Comparison of ENCODE assay signal across 2 cellular contexts in the genomic region with DNA sequence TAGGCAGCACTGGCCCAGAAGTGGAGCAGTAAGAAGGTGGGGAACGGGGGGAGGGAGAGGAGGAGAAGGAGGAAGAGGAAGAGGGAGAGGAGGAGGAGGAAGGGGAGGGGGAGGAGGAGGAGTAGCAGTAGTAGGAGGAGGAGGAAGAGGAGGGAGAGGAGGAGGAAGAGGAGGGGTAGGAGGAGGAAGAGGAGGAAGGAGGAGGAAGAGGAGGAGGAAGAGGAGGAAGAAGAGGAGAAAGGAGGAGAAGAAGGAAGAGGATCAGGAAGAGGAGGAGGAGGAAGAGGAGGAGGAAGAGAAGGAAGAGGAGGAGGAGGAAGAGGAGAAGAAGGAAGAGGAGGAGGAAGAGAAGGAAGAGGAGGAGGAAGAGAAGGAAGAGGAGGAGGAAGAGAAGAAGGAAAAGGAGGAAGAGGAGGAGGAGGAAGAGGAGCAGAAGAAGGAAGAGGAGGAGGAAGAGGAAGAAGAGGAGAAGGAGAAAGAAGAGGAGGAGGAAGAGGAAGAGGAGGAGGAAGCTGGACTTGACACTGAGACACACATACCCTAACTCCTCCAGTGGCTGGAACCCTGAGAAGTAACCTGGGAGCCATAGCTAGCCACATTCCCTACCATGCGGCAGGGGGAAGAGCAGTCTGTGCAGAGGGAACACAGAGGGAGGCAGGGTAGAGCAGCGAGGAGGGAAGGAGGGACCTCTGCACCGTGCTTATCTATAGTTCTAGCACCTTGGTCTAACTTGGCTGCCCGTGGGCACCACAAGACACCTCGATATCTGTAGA.
TF ChIP-seq lines count a peak whose summit lies in the region.

No MANE protein-coding gene starts in this region.

TF ChIP-seq in SK-N-SH treated with all-trans-retinoic acid at 6 μM for 48 hours, 23 proteins besides CTCF, POLR2A, EP300 and RAD21 (continued from another document):
- TF ChIP-seq ARNTL (CRISPR knock-in tag; IDR thresholded peaks at IDR 0.05; ENCODE audit: borderline replicate concordance, low read depth) (no peak), ISL1 (CRISPR knock-in tag; IDR thresholded peaks at IDR 0.05) (no peak), GLIS3 (CRISPR knock-in tag; IDR thresholded peaks at IDR 0.05) (no peak), RARB (CRISPR knock-in tag; IDR thresholded peaks at IDR 0.05) (no peak), TCF4 (CRISPR knock-in tag; IDR thresholded peaks at IDR 0.05; ENCODE audit: borderline replicate concordance) (no peak), BACH2 (CRISPR knock-in tag; IDR thresholded peaks at IDR 0.05; ENCODE audit: borderline replicate concordance) (no peak)
- TF ChIP-seq, protein P1, sequence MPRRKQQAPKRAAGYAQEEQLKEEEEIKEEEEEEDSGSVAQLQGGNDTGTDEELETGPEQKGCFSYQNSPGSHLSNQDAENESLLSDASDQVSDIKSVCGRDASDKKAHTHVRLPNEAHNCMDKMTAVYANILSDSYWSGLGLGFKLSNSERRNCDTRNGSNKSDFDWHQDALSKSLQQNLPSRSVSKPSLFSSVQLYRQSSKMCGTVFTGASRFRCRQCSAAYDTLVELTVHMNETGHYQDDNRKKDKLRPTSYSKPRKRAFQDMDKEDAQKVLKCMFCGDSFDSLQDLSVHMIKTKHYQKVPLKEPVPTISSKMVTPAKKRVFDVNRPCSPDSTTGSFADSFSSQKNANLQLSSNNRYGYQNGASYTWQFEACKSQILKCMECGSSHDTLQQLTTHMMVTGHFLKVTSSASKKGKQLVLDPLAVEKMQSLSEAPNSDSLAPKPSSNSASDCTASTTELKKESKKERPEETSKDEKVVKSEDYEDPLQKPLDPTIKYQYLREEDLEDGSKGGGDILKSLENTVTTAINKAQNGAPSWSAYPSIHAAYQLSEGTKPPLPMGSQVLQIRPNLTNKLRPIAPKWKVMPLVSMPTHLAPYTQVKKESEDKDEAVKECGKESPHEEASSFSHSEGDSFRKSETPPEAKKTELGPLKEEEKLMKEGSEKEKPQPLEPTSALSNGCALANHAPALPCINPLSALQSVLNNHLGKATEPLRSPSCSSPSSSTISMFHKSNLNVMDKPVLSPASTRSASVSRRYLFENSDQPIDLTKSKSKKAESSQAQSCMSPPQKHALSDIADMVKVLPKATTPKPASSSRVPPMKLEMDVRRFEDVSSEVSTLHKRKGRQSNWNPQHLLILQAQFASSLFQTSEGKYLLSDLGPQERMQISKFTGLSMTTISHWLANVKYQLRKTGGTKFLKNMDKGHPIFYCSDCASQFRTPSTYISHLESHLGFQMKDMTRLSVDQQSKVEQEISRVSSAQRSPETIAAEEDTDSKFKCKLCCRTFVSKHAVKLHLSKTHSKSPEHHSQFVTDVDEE (CRISPR knock-in tag; IDR thresholded peaks at IDR 0.05) = no peak
- TF ChIP-seq, protein P2, sequence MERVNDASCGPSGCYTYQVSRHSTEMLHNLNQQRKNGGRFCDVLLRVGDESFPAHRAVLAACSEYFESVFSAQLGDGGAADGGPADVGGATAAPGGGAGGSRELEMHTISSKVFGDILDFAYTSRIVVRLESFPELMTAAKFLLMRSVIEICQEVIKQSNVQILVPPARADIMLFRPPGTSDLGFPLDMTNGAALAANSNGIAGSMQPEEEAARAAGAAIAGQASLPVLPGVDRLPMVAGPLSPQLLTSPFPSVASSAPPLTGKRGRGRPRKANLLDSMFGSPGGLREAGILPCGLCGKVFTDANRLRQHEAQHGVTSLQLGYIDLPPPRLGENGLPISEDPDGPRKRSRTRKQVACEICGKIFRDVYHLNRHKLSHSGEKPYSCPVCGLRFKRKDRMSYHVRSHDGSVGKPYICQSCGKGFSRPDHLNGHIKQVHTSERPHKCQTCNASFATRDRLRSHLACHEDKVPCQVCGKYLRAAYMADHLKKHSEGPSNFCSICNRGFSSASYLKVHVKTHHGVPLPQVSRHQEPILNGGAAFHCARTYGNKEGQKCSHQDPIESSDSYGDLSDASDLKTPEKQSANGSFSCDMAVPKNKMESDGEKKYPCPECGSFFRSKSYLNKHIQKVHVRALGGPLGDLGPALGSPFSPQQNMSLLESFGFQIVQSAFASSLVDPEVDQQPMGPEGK (CRISPR knock-in tag; IDR thresholded peaks at IDR 0.05; ENCODE audit: borderline replicate concordance) = no peak
- TF ChIP-seq, protein P3, sequence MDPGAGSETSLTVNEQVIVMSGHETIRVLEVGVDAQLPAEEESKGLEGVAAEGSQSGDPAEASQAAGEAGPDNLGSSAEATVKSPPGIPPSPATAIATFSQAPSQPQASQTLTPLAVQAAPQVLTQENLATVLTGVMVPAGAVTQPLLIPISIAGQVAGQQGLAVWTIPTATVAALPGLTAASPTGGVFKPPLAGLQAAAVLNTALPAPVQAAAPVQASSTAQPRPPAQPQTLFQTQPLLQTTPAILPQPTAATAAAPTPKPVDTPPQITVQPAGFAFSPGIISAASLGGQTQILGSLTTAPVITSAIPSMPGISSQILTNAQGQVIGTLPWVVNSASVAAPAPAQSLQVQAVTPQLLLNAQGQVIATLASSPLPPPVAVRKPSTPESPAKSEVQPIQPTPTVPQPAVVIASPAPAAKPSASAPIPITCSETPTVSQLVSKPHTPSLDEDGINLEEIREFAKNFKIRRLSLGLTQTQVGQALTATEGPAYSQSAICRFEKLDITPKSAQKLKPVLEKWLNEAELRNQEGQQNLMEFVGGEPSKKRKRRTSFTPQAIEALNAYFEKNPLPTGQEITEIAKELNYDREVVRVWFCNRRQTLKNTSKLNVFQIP (CRISPR knock-in tag; IDR thresholded peaks at IDR 0.05; ENCODE audit: borderline replicate concordance, low read depth) = no peak

TF ChIP-seq in SK-N-SH, 30 proteins besides CTCF, POLR2A, EP300 and RAD21 (continued from another document):
- TF ChIP-seq, protein P4, sequence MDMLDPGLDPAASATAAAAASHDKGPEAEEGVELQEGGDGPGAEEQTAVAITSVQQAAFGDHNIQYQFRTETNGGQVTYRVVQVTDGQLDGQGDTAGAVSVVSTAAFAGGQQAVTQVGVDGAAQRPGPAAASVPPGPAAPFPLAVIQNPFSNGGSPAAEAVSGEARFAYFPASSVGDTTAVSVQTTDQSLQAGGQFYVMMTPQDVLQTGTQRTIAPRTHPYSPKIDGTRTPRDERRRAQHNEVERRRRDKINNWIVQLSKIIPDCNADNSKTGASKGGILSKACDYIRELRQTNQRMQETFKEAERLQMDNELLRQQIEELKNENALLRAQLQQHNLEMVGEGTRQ (IDR thresholded peaks at IDR 0.05; ENCODE audit: borderline replicate concordance, low read depth, low read length) = no peak
- TF ChIP-seq FOXM1 (IDR thresholded peaks at IDR 0.05; ENCODE audit: low read depth) = no peak
- no peak for TF ChIP-seq YY1 (IDR thresholded peaks at IDR 0.05; ENCODE audit: low read depth)
- TF ChIP-seq, protein P5, sequence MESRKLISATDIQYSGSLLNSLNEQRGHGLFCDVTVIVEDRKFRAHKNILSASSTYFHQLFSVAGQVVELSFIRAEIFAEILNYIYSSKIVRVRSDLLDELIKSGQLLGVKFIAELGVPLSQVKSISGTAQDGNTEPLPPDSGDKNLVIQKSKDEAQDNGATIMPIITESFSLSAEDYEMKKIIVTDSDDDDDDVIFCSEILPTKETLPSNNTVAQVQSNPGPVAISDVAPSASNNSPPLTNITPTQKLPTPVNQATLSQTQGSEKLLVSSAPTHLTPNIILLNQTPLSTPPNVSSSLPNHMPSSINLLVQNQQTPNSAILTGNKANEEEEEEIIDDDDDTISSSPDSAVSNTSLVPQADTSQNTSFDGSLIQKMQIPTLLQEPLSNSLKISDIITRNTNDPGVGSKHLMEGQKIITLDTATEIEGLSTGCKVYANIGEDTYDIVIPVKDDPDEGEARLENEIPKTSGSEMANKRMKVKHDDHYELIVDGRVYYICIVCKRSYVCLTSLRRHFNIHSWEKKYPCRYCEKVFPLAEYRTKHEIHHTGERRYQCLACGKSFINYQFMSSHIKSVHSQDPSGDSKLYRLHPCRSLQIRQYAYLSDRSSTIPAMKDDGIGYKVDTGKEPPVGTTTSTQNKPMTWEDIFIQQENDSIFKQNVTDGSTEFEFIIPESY (IDR thresholded peaks at IDR 0.05; ENCODE audit: borderline replicate concordance, low read depth) = no peak
- TF ChIP-seq GATA2 (CRISPR knock-in tag; IDR thresholded peaks at IDR 0.05) = no peak
- TF ChIP-seq FOSL2 (IDR thresholded peaks at IDR 0.05; ENCODE audit: borderline replicate concordance, low read depth) = no peak
- no peak for TF ChIP-seq TAF1 (IDR thresholded peaks at IDR 0.05; ENCODE audit: borderline replicate concordance, low read depth, low read length)
- TF ChIP-seq, protein P6, sequence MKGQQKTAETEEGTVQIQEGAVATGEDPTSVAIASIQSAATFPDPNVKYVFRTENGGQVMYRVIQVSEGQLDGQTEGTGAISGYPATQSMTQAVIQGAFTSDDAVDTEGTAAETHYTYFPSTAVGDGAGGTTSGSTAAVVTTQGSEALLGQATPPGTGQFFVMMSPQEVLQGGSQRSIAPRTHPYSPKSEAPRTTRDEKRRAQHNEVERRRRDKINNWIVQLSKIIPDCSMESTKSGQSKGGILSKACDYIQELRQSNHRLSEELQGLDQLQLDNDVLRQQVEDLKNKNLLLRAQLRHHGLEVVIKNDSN (IDR thresholded peaks at IDR 0.05; ENCODE audit: borderline replicate concordance, low read depth) = no peak
- TF ChIP-seq, protein P7, sequence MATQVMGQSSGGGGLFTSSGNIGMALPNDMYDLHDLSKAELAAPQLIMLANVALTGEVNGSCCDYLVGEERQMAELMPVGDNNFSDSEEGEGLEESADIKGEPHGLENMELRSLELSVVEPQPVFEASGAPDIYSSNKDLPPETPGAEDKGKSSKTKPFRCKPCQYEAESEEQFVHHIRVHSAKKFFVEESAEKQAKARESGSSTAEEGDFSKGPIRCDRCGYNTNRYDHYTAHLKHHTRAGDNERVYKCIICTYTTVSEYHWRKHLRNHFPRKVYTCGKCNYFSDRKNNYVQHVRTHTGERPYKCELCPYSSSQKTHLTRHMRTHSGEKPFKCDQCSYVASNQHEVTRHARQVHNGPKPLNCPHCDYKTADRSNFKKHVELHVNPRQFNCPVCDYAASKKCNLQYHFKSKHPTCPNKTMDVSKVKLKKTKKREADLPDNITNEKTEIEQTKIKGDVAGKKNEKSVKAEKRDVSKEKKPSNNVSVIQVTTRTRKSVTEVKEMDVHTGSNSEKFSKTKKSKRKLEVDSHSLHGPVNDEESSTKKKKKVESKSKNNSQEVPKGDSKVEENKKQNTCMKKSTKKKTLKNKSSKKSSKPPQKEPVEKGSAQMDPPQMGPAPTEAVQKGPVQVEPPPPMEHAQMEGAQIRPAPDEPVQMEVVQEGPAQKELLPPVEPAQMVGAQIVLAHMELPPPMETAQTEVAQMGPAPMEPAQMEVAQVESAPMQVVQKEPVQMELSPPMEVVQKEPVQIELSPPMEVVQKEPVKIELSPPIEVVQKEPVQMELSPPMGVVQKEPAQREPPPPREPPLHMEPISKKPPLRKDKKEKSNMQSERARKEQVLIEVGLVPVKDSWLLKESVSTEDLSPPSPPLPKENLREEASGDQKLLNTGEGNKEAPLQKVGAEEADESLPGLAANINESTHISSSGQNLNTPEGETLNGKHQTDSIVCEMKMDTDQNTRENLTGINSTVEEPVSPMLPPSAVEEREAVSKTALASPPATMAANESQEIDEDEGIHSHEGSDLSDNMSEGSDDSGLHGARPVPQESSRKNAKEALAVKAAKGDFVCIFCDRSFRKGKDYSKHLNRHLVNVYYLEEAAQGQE (IDR thresholded peaks at IDR 0.05; ENCODE audit: low read depth, low read length) = no peak
- no peak for TF ChIP-seq JUND (IDR thresholded peaks at IDR 0.05)
- no peak for TF ChIP-seq RCOR1 (IDR thresholded peaks at IDR 0.05; ENCODE audit: low read length)
- TF ChIP-seq, protein P8, sequence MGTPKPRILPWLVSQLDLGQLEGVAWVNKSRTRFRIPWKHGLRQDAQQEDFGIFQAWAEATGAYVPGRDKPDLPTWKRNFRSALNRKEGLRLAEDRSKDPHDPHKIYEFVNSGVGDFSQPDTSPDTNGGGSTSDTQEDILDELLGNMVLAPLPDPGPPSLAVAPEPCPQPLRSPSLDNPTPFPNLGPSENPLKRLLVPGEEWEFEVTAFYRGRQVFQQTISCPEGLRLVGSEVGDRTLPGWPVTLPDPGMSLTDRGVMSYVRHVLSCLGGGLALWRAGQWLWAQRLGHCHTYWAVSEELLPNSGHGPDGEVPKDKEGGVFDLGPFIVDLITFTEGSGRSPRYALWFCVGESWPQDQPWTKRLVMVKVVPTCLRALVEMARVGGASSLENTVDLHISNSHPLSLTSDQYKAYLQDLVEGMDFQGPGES (IDR thresholded peaks at IDR 0.05; ENCODE audit: low read depth, low read length) = no peak
- TF ChIP-seq ELF1 (IDR thresholded peaks at IDR 0.05) = no peak
- TF ChIP-seq, protein P9, sequence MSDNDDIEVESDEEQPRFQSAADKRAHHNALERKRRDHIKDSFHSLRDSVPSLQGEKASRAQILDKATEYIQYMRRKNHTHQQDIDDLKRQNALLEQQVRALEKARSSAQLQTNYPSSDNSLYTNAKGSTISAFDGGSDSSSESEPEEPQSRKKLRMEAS (IDR thresholded peaks at IDR 0.05; ENCODE audit: low read depth) = no peak
- TF ChIP-seq EZH2phosphoT487 (IDR thresholded peaks at IDR 0.05; ENCODE audit: borderline replicate concordance, low read depth) = no peak
